Comparison of ENCODE assay signal across 11 cellular contexts in genomic region chr3:172649987-172650386, GRCh38.
DNase-seq lines count a peak whose midpoint lies in the region; ATAC-seq lines count a peak whose summit lies in the region.
"Had no signal": no experiment of that assay in that cellular context is flagged by ENCODE, and none has a peak within 500 bp of the region (broad histone marks: within the 10 kb centered on the region; RNA-seq: fewer than 3 reads in every experiment).

No MANE protein-coding gene starts in this region.

- intact Hi-C loops in Right ventricle myocardium superior (cut with DNase I), result no loop called here
- intact Hi-C loops in left cardiac atrium (cut with DNase I), result loop anchor here in 1 of 2 donors (10.0 kb wide), 1 partner anchor 45 kb away; no protein-coding TSS in a partner anchor

- ATAC-seq in Right ventricle myocardium superior (ENCODE audit: poor library complexity) (peak; percentile 6), left cardiac atrium (no peak), HG02759 (IDR thresholded peaks at IDR 0.05; ENCODE audit: unreplicated experiment) (no peak)

- DNase-seq in Right ventricle myocardium superior (no peak), left cardiac atrium (no peak), amniotic epithelial cell (ENCODE audit: low read depth) (peak; percentile 63), islet precursor cell (peak; percentile 57), cerebellum (ENCODE audit: low spot score) (no peak)
- no peak for DNase-seq in stimulated activated CD4-positive, alpha-beta T cell treated with anti-CD3 and anti-CD28 coated beads, Interleukin-15, amount 100 ng/mL, for 24 hours
- DNase-seq: 8988T; CD4-positive, CD25-positive, alpha-beta regulatory T cell; DMS53; HCEC 1CT had no signal

Comparison
In these comparisons a context has a peak if more than half of its experiments do, and no peak if none do; other contexts are left out.
1. DNase-seq: peak in amniotic epithelial cell (single experiment) and islet precursor cell (single experiment); none in Right ventricle myocardium superior (single experiment), left cardiac atrium (single experiment), cerebellum (single experiment) and stimulated activated CD4-positive, alpha-beta T cell treated with anti-CD3 and anti-CD28 coated beads, Interleukin-15, amount 100 ng/mL, for 24 hours (single experiment).